ENCODE assay signal across 11 cellular contexts in the genomic region with DNA sequence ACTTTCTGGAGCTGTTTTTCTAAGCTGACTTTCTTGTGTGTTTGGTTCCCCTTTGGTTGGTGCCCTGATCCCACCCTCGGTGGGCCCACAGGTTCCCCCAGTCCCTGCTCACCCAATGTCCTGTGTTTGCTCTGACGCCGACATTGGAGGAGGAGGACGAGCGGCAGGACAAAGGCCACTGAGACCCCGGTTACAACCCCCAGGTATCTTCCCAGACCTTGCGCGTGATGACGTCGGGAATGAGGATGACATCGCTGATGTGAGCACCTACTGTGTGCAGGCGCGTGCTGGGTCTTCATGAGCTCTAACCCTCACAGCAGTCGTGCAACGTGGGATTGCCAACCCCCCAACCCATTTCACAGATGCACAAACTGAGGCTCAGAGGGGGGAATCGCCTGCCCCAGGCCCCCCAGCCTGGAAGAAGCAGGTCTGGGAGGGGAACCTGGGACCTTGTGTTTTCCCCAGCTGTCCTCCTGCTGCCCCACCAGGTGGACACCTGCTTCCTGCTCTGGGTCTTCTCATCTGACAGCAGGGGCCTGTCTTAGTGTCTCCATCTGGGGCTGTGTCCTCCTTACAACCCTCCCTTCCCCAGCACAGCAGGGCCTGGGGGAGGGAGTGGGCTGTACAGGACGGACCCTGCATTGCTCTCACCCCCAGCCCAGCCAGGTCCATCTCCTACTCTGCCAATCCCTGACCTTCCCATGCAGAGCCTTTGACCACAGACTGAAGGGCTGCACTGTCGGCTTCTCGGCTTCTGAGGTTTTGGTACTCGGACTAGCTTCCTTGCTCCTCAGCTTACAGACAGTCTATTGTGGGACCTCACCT. TPM values are rescaled to one million over a fixed set of nuclear protein-coding genes. Genes with fewer than 3 reads are reported as not detected.
DNase-seq lines count a peak whose midpoint lies in the region; ATAC-seq and TF ChIP-seq lines count a peak whose summit lies in the region.
"Had no signal": no experiment of that assay in that cellular context is flagged by ENCODE, and none has a peak within 500 bp of the region (broad histone marks: within the 10 kb centered on the region; RNA-seq: fewer than 3 reads in every experiment).

No MANE protein-coding gene starts in this region.

- no CpG with 5 or more reads among the region's 20 CpGs for WGBS in neuronal stem cell (ENCODE audit: extremely low coverage in 2 of 2, insufficient read length in 2 of 2, insufficient replicate concordance in 1 of 2), 2 donors

- no peak overlapping the region for H3K4ac ChIP-seq in neuronal stem cell (ENCODE audit: low read length)

- H2BK15ac ChIP-seq in neuronal stem cell (ENCODE audit: low read length), result peak overlapping the region; percentile 49

- no peaks in the 10 kb centered on the region for H3K27me3 Mint-ChIP-seq in CD4-positive, alpha-beta T cell
- H3K27me3 Mint-ChIP-seq in effector memory CD8-positive, alpha-beta T cell, result peaks cover 1 to 25% of the 10 kb centered on the region in 2 donors

- H3K23ac ChIP-seq in neuronal stem cell (ENCODE audit: low read depth, low read length, poor library complexity), result no peak overlapping the region

- H3K4me2 ChIP-seq in neuronal stem cell (ENCODE audit: insufficient read depth, low read length, poor library complexity, severe bottlenecking), result no peak overlapping the region

- no peak overlapping the region for H4K91ac ChIP-seq in neuronal stem cell (ENCODE audit: low read depth, low read length, poor library complexity)

- H3K79me1 ChIP-seq in neuronal stem cell (ENCODE audit: low read depth, low read length), result no peaks in the 10 kb centered on the region

- H2AK5ac ChIP-seq in neuronal stem cell (ENCODE audit: low read depth, low read length), result no peak overlapping the region

- no peaks in the 10 kb centered on the region for H3K36me3 ChIP-seq in neuronal stem cell (replicated peaks in 1 of 2; ENCODE audit: control insufficient read depth in 2 of 2, insufficient read depth in 2 of 2, low read length in 2 of 2)

- peak overlapping the region; percentile 2 for H3K4me3 Mint-ChIP-seq in CD4-positive, alpha-beta T cell
- peak overlapping the region; percentile 46 to 53 for H3K4me3 Mint-ChIP-seq in effector memory CD8-positive, alpha-beta T cell

- no peak for DNase-seq in CD4-positive, alpha-beta T cell
- DNase-seq in KG1 (lab: John Stamatoyannopoulos, UW), result peak; percentile 62
- DNase-seq in effector memory CD8-positive, alpha-beta T cell, result no peak
- no peak for DNase-seq in neuronal stem cell (ENCODE audit: low spot score)
- no peak for DNase-seq in NCI-H2171 (lab: John Stamatoyannopoulos, UW)
- DNase-seq in midbrain (lab: John Stamatoyannopoulos, UW), result no peak
- DNase-seq: NCI-H1436 treated with DMSO at 0.1 percent for 48 hours, NCI-H526 had no signal

- ATAC-seq in CD4-positive, alpha-beta T cell (ENCODE audit: poor library complexity), result no peak
- no peak for ATAC-seq in effector memory CD8-positive, alpha-beta T cell (replicated peaks)
- no peak for ATAC-seq in HG03442 (IDR thresholded peaks at IDR 0.05; ENCODE audit: unreplicated experiment)

- no peak overlapping the region for H3K14ac ChIP-seq in neuronal stem cell (ENCODE audit: low read length)

- no peak overlapping the region for H3K4me3 ChIP-seq in neuronal stem cell (ENCODE audit: low read length in 2 of 2)

- no peak overlapping the region for H3K27ac ChIP-seq in CD4-positive, alpha-beta T cell (ENCODE audit: low read depth, low read length)
- no peak overlapping the region for H3K27ac ChIP-seq in neuronal stem cell (replicated peaks; ENCODE audit: low read length)

- TF ChIP-seq CTCF in CD4-positive, alpha-beta T cell (IDR thresholded peaks at IDR 0.05), result no peak

- H3K9ac ChIP-seq in neuronal stem cell (ENCODE audit: low read depth, low read length, poor library complexity), result peak overlapping the region; percentile 70

- H3K9me3 ChIP-seq in CD4-positive, alpha-beta T cell (ENCODE audit: control insufficient read depth, low read length), result no peaks in the 10 kb centered on the region
- peaks cover 0 to 2% of the 10 kb centered on the region in 2 donors for H3K9me3 ChIP-seq in neuronal stem cell (replicated peaks in 1 of 2; ENCODE audit: control insufficient read depth in 2 of 2, insufficient read depth in 1 of 2, low read depth in 1 of 2, low read length in 2 of 2)

- no peak overlapping the region for H2BK5ac ChIP-seq in neuronal stem cell (ENCODE audit: low read length)

- no peak overlapping the region for H2BK12ac ChIP-seq in neuronal stem cell (ENCODE audit: low read length)

- POLR2A ChIA-PET in CD4-positive, alpha-beta T cell (lab: Charles Lee), result no interaction called here

- intact Hi-C loops in CD4-positive, alpha-beta T cell (cut with DNase I, micrococcal nuclease), result loop anchor here in 1 of 2 experiments (2.0 kb wide), 1 partner anchor 25 kb away; the partner anchor contains the start of gene LILRB3

- no peak overlapping the region for H3K18ac ChIP-seq in neuronal stem cell (ENCODE audit: low read length)

- H3K27me3 ChIP-seq in CD4-positive, alpha-beta T cell (ENCODE audit: control insufficient read depth, insufficient read depth, low read length), result no peaks in the 10 kb centered on the region
- H3K27me3 ChIP-seq in neuronal stem cell (ENCODE audit: control insufficient read depth in 3 of 3, insufficient read depth in 3 of 3, low read depth in 1 of 3, low read length in 3 of 3), result peaks cover 0 to 8% (median 2%) of the 10 kb centered on the region in 3 experiments

- H4K8ac ChIP-seq in neuronal stem cell (ENCODE audit: low read depth, low read length), result no peak overlapping the region

- peaks cover 15% of the 10 kb centered on the region for H3K4me1 Mint-ChIP-seq in CD4-positive, alpha-beta T cell (ENCODE audit: low read depth)
- peaks cover 10 to 12% of the 10 kb centered on the region in 2 donors for H3K4me1 Mint-ChIP-seq in effector memory CD8-positive, alpha-beta T cell (ENCODE audit: low read depth in 2 of 2)

- H3K36me3 Mint-ChIP-seq in CD4-positive, alpha-beta T cell (ENCODE audit: low read depth), result no peaks in the 10 kb centered on the region
- H3K36me3 Mint-ChIP-seq in effector memory CD8-positive, alpha-beta T cell (ENCODE audit: insufficient read depth), result no peaks in the 10 kb centered on the region

- no peaks in the 10 kb centered on the region for H3K9me3 Mint-ChIP-seq in CD4-positive, alpha-beta T cell
- no peaks in the 10 kb centered on the region for H3K9me3 Mint-ChIP-seq in effector memory CD8-positive, alpha-beta T cell

- H2BK120ac ChIP-seq in neuronal stem cell (ENCODE audit: low read depth, low read length), result no peak overlapping the region

- peak overlapping the region; percentile 1 for H3K27ac Mint-ChIP-seq in CD4-positive, alpha-beta T cell
- peak overlapping the region; percentile 70 to 86 for H3K27ac Mint-ChIP-seq in effector memory CD8-positive, alpha-beta T cell

- H2AFZ ChIP-seq in neuronal stem cell (ENCODE audit: low read length), result no peak overlapping the region

- no peaks in the 10 kb centered on the region for H3K4me1 ChIP-seq in neuronal stem cell (ENCODE audit: control insufficient read depth in 2 of 2, insufficient read depth in 1 of 2, low read depth in 1 of 2, low read length in 2 of 2)

- CTCF ChIA-PET in CD4-positive, alpha-beta T cell (lab: Charles Lee), result no interaction called here

RNA-seq across cellular contexts. Expression of gene LILRA6, which starts 4.7 kb away (rescaled TPM):
- total RNA-seq in CD4-positive, alpha-beta T cell, result under 1 TPM in 1 of 2 experiments, not detected in 1; 0.60 TPM
- polyA plus RNA-seq in neuronal stem cell (2013, experiment 1 of 2), result not detected
- not detected for polyA plus RNA-seq in neuronal stem cell (2013, experiment 2 of 2)
- total RNA-seq: dermis microvascular lymphatic vessel endothelial cell, renal cortical epithelial cell had no signal

RNA-seq across cellular contexts. Expression of gene LILRB5, which starts 9.8 kb away (rescaled TPM):
- not detected for total RNA-seq in CD4-positive, alpha-beta T cell
- not detected for polyA plus RNA-seq in neuronal stem cell (2013, experiment 1 of 2)
- polyA plus RNA-seq in neuronal stem cell (2013, experiment 2 of 2), result not detected
- total RNA-seq: dermis microvascular lymphatic vessel endothelial cell, renal cortical epithelial cell had no signal

RNA-seq across cellular contexts. Expression of gene LILRB3, which starts 24.5 kb away (rescaled TPM):
- 1 to 10 TPM; 1.1 to 1.3 TPM for total RNA-seq in CD4-positive, alpha-beta T cell
- not detected for polyA plus RNA-seq in neuronal stem cell (2013, experiment 1 of 2)
- not detected for polyA plus RNA-seq in neuronal stem cell (2013, experiment 2 of 2)
- total RNA-seq: dermis microvascular lymphatic vessel endothelial cell, renal cortical epithelial cell had no signal

RNA-seq across cellular contexts. Expression of gene LILRB2, which starts 33.6 kb away (rescaled TPM):
- 1 to 10 TPM; 1.3 to 1.5 TPM for total RNA-seq in CD4-positive, alpha-beta T cell
- not detected for polyA plus RNA-seq in neuronal stem cell (2013, experiment 1 of 2)
- not detected for polyA plus RNA-seq in neuronal stem cell (2013, experiment 2 of 2)
- total RNA-seq: dermis microvascular lymphatic vessel endothelial cell, renal cortical epithelial cell had no signal

RNA-seq across cellular contexts. Expression of gene RPS9, which starts 46.7 kb away (rescaled TPM):
- 1,000 to 10,000 TPM; 2,017 to 2,050 TPM for total RNA-seq in CD4-positive, alpha-beta T cell
- polyA plus RNA-seq in neuronal stem cell (2013, experiment 1 of 2), result 2,591 TPM
- polyA plus RNA-seq in neuronal stem cell (2013, experiment 2 of 2), result 2,507 TPM
